In genomic region chr18:3454365-3455089, GRCh38 we compare ENCODE assay signal across 8 cellular contexts. TPM values are rescaled to one million over a fixed set of nuclear protein-coding genes. Genes with fewer than 3 reads are reported as not detected.
DNase-seq lines count a peak whose midpoint lies in the region; ATAC-seq and TF ChIP-seq lines count a peak whose summit lies in the region.

No MANE protein-coding gene starts in this region.

- no peak overlapping the region for H3K4ac ChIP-seq in H9 (ENCODE audit: low read depth, low read length)

- peaks cover 18% of the 10 kb centered on the region for H3K23me2 ChIP-seq in H9 (ENCODE audit: insufficient read length, low read depth, low read length, poor library complexity, severe bottlenecking)

- H3K4me2 ChIP-seq in H9 (ENCODE audit: insufficient read depth, insufficient read length, low read length): peak overlapping the region; percentile 97

- H3K79me2 ChIP-seq in H9 (ENCODE audit: insufficient read depth, low read length): peaks cover 44% of the 10 kb centered on the region; the same call in 1 of the 2 replicates

- H4K20me1 ChIP-seq in H9 (ENCODE audit: control insufficient read depth, insufficient read depth, insufficient read length): no peaks in the 10 kb centered on the region

- H2BK12ac ChIP-seq in H9 (ENCODE audit: insufficient read length, low read depth, low read length): no peak overlapping the region

- TF ChIP-seq POLR2A in breast epithelium (IDR thresholded peaks at IDR 0.05): no peak
- peak in 1 of 2 donors; percentile 34 for TF ChIP-seq POLR2A in thyroid gland (IDR thresholded peaks at IDR 0.05)

- peak overlapping the region; percentile 15 for H3K9ac ChIP-seq in H9 (ENCODE audit: extremely low read depth, insufficient read length, low read length)

- H3K4me3 ChIP-seq in breast epithelium (peak overlapping the region; percentile 88 to 97 (median 88)), left lung (peak overlapping the region; percentile 10 to 87), thyroid gland (replicated peaks in 1 of 3) (peak overlapping the region in 2 of 3 donors; percentile 4 to 96)

- peaks cover 69 to 76% (median 74%) of the 10 kb centered on the region in 3 experiments for H3K36me3 Mint-ChIP-seq in H9 (ENCODE audit: insufficient read depth in 1 of 3, low read depth in 3 of 3)

- H3K27ac ChIP-seq in H9 (ENCODE audit: insufficient read length, low read depth, low read length) (peak overlapping the region; percentile 12), breast epithelium (peak overlapping the region; percentile 99 to 100), left lung (peak overlapping the region; percentile 95 to 99), thyroid gland (peak overlapping the region; percentile 93 to 100 (median 98))

- no peak overlapping the region for H3K56ac ChIP-seq in H9 (ENCODE audit: insufficient read length, low read depth, low read length)

- H2BK120ac ChIP-seq in H9 (ENCODE audit: low read depth, low read length, poor library complexity, severe bottlenecking): no peak overlapping the region

- no peaks in the 10 kb centered on the region for H3K9me3 ChIP-seq in H9 (ENCODE audit: control insufficient read depth, low read depth, low read length)
- no peaks in the 10 kb centered on the region for H3K9me3 ChIP-seq in breast epithelium
- H3K9me3 ChIP-seq in left lung: no peaks in the 10 kb centered on the region
- H3K9me3 ChIP-seq in thyroid gland: no peaks in the 10 kb centered on the region

- no peak overlapping the region for H4K91ac ChIP-seq in H9 (ENCODE audit: insufficient read length, low read depth, low read length)

- H3K27me3 Mint-ChIP-seq in H9 (ENCODE audit: low read depth): peaks cover 2% of the 10 kb centered on the region; the same call in 1 of the 2 replicates

- intact Hi-C loops in breast epithelium (cut with DNase I; ENCODE audit: low total_unique reads) (no loop called here), left lung (cut with DNase I) (loop anchor here in 1 of 2 donors (5.0 to 10.0 kb wide), 2 partner anchors 138 to 170 kb away; no protein-coding TSS in a partner anchor), thyroid gland (cut with DNase I) (loop anchor here (5.0 to 10.0 kb wide), 2 partner anchors 143 to 170 kb away; no protein-coding TSS in a partner anchor)

- H2AK5ac ChIP-seq in H9 (ENCODE audit: insufficient read length, low read length): no peak overlapping the region

- peak overlapping the region; percentile 97 to 99 (median 97) for H3K27ac Mint-ChIP-seq in H9

- no peak overlapping the region for H2BK20ac ChIP-seq in H9 (ENCODE audit: low read depth, low read length, poor library complexity, severe bottlenecking)

- no CpG with 5 or more reads among the region's 4 CpGs for WGBS in H9 (ENCODE audit: extremely low coverage, insufficient read length, low lambda C conversion rate)
- 2 to 3% methylated on average over 4 of the region's 4 CpGs for WGBS in thyroid gland, 2 donors

- no peak overlapping the region for H2BK5ac ChIP-seq in H9 (ENCODE audit: insufficient read length, low read length)

- no peaks in the 10 kb centered on the region for H3K27me3 ChIP-seq in H9 (ENCODE audit: insufficient read depth, low read length)
- no peaks in the 10 kb centered on the region for H3K27me3 ChIP-seq in breast epithelium
- no peaks in the 10 kb centered on the region for H3K27me3 ChIP-seq in left lung
- no peaks in the 10 kb centered on the region for H3K27me3 ChIP-seq in thyroid gland

- H3K4me1 ChIP-seq in H9 (ENCODE audit: insufficient read depth, low read length): peaks cover 11% of the 10 kb centered on the region; the same call in 1 of the 2 replicates
- H3K4me1 ChIP-seq in breast epithelium: peaks cover 0 to 12% of the 10 kb centered on the region in 2 donors
- peaks cover 28 to 71% of the 10 kb centered on the region in 2 donors for H3K4me1 ChIP-seq in left lung
- peaks cover 27 to 39% of the 10 kb centered on the region in 2 donors for H3K4me1 ChIP-seq in thyroid gland

- H3K36me3 ChIP-seq in breast epithelium: peaks cover 8% of the 10 kb centered on the region
- peaks cover 0 to 36% of the 10 kb centered on the region in 2 donors for H3K36me3 ChIP-seq in left lung
- H3K36me3 ChIP-seq in thyroid gland: peaks cover 18 to 21% of the 10 kb centered on the region in 2 donors

- no peak overlapping the region for H2BK15ac ChIP-seq in H9 (ENCODE audit: low read depth, low read length)

- no peak overlapping the region for H3K23ac ChIP-seq in H9 (ENCODE audit: insufficient read length, low read depth, low read length)

- H3K18ac ChIP-seq in H9 (ENCODE audit: insufficient read length, low read depth, low read length): no peak overlapping the region

- TF ChIP-seq CTCF in H9 (conservative IDR thresholded peaks at IDR 0.05): peak; percentile 83
- peak; percentile 66 to 70 (median 67) for TF ChIP-seq CTCF in breast epithelium (IDR thresholded peaks at IDR 0.05)
- TF ChIP-seq CTCF in left lung (IDR thresholded peaks at IDR 0.05): peak; percentile 50 to 61
- TF ChIP-seq CTCF in thyroid gland (IDR thresholded peaks at IDR 0.05): peak in 5 of 6 experiments; percentile 46 to 76 (median 71)

- H3K4me3 Mint-ChIP-seq in H9: peak overlapping the region; percentile 98 to 99

- H2AFZ ChIP-seq in H9 (ENCODE audit: low read length): no peak overlapping the region

- peaks cover 54 to 56% of the 10 kb centered on the region in 2 experiments for H3K4me1 Mint-ChIP-seq in H9

- H3K14ac ChIP-seq in H9 (ENCODE audit: insufficient read depth, low read length): no peak overlapping the region

- no peak overlapping the region for H3T11ph ChIP-seq in H9 (ENCODE audit: low read length)

- no peak overlapping the region for H4K8ac ChIP-seq in H9 (replicated peaks; ENCODE audit: insufficient read length, low read depth, low read length)

- H4K5ac ChIP-seq in H9 (ENCODE audit: insufficient read length, low read depth, low read length): no peak overlapping the region

- DNase-seq in D341Med (ENCODE audit: low spot score) (peak; percentile 59), H9 (peak; percentile 49), OCI-M1 (lab: John Stamatoyannopoulos, UW) (peak; percentile 88), breast epithelium (ENCODE audit: low spot score in 2 of 2) (no peak), left lung (no peak), thyroid gland (peak; percentile 37 to 39), inferior parietal cortex (ENCODE audit: extremely low spot score) (no peak), epidermal melanocyte (ENCODE audit: insufficient read length, low spot score) (no peak)

- ATAC-seq in left lung: no peak

- H3K9me3 Mint-ChIP-seq in H9: peaks cover 4 to 17% of the 10 kb centered on the region in 2 experiments; a peak in 4 of 5 replicates

- peaks cover 4% of the 10 kb centered on the region for H3K79me1 ChIP-seq in H9 (ENCODE audit: insufficient read depth, low read depth, low read length, poor library complexity, severe bottlenecking)

RNA-seq across cellular contexts. Expression of gene TGIF1, which starts 4.6 kb away (rescaled TPM):
- total RNA-seq in H9 (2021) (251 and 261 TPM in 2 replicates), breast epithelium (100 to 1,000 TPM in 2 of 3 donors, 10 to 100 TPM in 1; 67.7 to 161 (median 108) TPM), left lung (10 to 100 TPM; 42.6 to 60.0 TPM), thyroid gland (10 to 100 TPM; 46.4 to 62.3 (median 52.3) TPM)

Comparison
In these comparisons a context has a peak if more than half of its experiments do, and no peak if none do; other contexts are left out.
1. DNase-seq: peak in D341Med (single experiment), H9 (single experiment), OCI-M1 (single experiment) and thyroid gland (2 of 2); none in breast epithelium (0 of 2), left lung (0 of 2), inferior parietal cortex (single experiment) and epidermal melanocyte (single experiment).
2. H3K27ac ChIP-seq: peak in every context shown above with its lines; median percentile 100 in breast epithelium; 98 in thyroid gland; 97 in left lung; 12 in H9.
3. Peak in every context shown above with its lines, with median percentiles within 50 percentile points of each other: CTCF ChIP-seq and H3K4me3 ChIP-seq.